ENCODE assay signal across 1 cellular context in genomic region chr5:168317521-168318147, GRCh38.
TF ChIP-seq lines count a peak whose summit lies in the region.

No MANE protein-coding gene starts in this region.

TF ChIP-seq in K562, 482 proteins besides CTCF, POLR2A, EP300 and RAD21 (continued from another document):
- TF ChIP-seq MEIS2 (IDR thresholded peaks at IDR 0.05; ENCODE audit: partially characterized antibody): peak; percentile 64
- no peak for TF ChIP-seq STAT5A (IDR thresholded peaks at IDR 0.05; ENCODE audit: borderline replicate concordance, low read length)
- TF ChIP-seq ATF3 (IDR thresholded peaks at IDR 0.05): peak; percentile 90
- no peak for TF ChIP-seq ATF3 (CRISPR knock-in tag; conservative IDR thresholded peaks at IDR 0.05)
- TF ChIP-seq ATF1 (CRISPR knock-in tag; IDR thresholded peaks at IDR 0.05): no peak; the same call in 1 of the 2 replicates
- TF ChIP-seq ATF1 (tag; IDR thresholded peaks at IDR 0.05): peak; percentile 96
- no peak for TF ChIP-seq ZNF282 (CRISPR knock-in tag; IDR thresholded peaks at IDR 0.05)
- TF ChIP-seq CBFA2T3 (IDR thresholded peaks at IDR 0.05): peak; percentile 47; the same call in 1 of the 2 replicates
- no peak for TF ChIP-seq BACH1 (tag; IDR thresholded peaks at IDR 0.05)
- peak in 1 of 2 experiments; percentile 72; a peak in 1 of 4 replicates for TF ChIP-seq TEAD1 (CRISPR knock-in tag; IDR thresholded peaks at IDR 0.05)
- TF ChIP-seq KHSRP (IDR thresholded peaks at IDR 0.05): peak; percentile 52; the same call in 1 of the 2 replicates
- no peak for TF ChIP-seq PBX2 (CRISPR knock-in tag; IDR thresholded peaks at IDR 0.05; ENCODE audit: low read depth)
- 0 out of 2 replicates have a peak, but pooled peaks have one; percentile 19 for TF ChIP-seq PBX2 (tag; conservative IDR thresholded peaks at IDR 0.05; ENCODE audit: low read depth)
- TF ChIP-seq NCOA1 (IDR thresholded peaks at IDR 0.05; ENCODE audit: low read depth): 0 out of 2 replicates have a peak, but pooled peaks have one; percentile 52
- peak; percentile 95 for TF ChIP-seq ATF7 (IDR thresholded peaks at IDR 0.05)
- TF ChIP-seq TEAD4 (IDR thresholded peaks at IDR 0.05; ENCODE audit: low read length): peak; percentile 35; the same call in 1 of the 2 replicates
- no peak for TF ChIP-seq TEAD4 (CRISPR knock-in tag; IDR thresholded peaks at IDR 0.05; ENCODE audit: borderline replicate concordance)
- TF ChIP-seq FOSL1 (tag; conservative IDR thresholded peaks at IDR 0.05): peak; percentile 63
- peak; percentile 58 for TF ChIP-seq CEBPB (tag; IDR thresholded peaks at IDR 0.05)
- TF ChIP-seq YY1 (IDR thresholded peaks at IDR 0.05; ENCODE audit: borderline replicate concordance in 1 of 3, control insufficient read depth in 1 of 3, extremely low read depth in 1 of 3, insufficient read depth in 3 of 3, insufficient read length in 1 of 3, insufficient replicate concordance in 2 of 3, low read depth in 1 of 3, low read length in 2 of 3): no peak
- TF ChIP-seq, protein P1, sequence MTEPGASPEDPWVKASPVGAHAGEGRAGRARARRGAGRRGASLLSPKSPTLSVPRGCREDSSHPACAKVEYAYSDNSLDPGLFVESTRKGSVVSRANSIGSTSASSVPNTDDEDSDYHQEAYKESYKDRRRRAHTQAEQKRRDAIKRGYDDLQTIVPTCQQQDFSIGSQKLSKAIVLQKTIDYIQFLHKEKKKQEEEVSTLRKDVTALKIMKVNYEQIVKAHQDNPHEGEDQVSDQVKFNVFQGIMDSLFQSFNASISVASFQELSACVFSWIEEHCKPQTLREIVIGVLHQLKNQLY (CRISPR knock-in tag; conservative IDR thresholded peaks at IDR 0.05): no peak
- TF ChIP-seq ARID1B (IDR thresholded peaks at IDR 0.05): peak; percentile 57
